In genomic region chr14:69354383-69355154, GRCh38 we compare ENCODE assay signal across 9 cellular contexts. TPM values are rescaled to one million over a fixed set of nuclear protein-coding genes. Genes with fewer than 3 reads are reported as not detected.
DNase-seq lines count a peak whose midpoint lies in the region; ATAC-seq and TF ChIP-seq lines count a peak whose summit lies in the region.
"Had no signal": no experiment of that assay in that cellular context is flagged by ENCODE, and none has a peak within 500 bp of the region (broad histone marks: within the 10 kb centered on the region; RNA-seq: fewer than 3 reads in every experiment).

No MANE protein-coding gene starts in this region.

- H3K9me3 Mint-ChIP-seq in naive thymus-derived CD8-positive, alpha-beta T cell = no peaks in the 10 kb centered on the region
- H3K9me3 Mint-ChIP-seq in HFFc6 = no peaks in the 10 kb centered on the region

- no peaks in the 10 kb centered on the region for H3K36me3 Mint-ChIP-seq in naive thymus-derived CD8-positive, alpha-beta T cell
- no peaks in the 10 kb centered on the region for H3K36me3 Mint-ChIP-seq in HFFc6 (ENCODE audit: low read depth)

- peak overlapping the region; percentile 19; the same call in 1 of the 2 replicates for H2AFZ ChIP-seq in Karpas-422 (ENCODE audit: low read length)

- H3K4me1 Mint-ChIP-seq in naive thymus-derived CD8-positive, alpha-beta T cell = peaks cover 8 to 23% (median 14%) of the 10 kb centered on the region in 4 donors
- peaks cover 6% of the 10 kb centered on the region; the same call in 1 of the 2 replicates for H3K4me1 Mint-ChIP-seq in HFFc6 (ENCODE audit: low read depth)

- peak overlapping the region; percentile 21; the same call in 1 of the 2 replicates for H3K9ac ChIP-seq in Karpas-422 (ENCODE audit: low read length)

- no peaks in the 10 kb centered on the region for H3K9me2 ChIP-seq in Karpas-422 (replicated peaks; ENCODE audit: insufficient read depth, low read length)

- H4K20me1 ChIP-seq in Karpas-422 (ENCODE audit: insufficient read depth, low read depth, low read length) = no peaks in the 10 kb centered on the region

- H3K4me3 ChIP-seq in Karpas-422 (ENCODE audit: low read length) = no peak overlapping the region
- no peak overlapping the region for H3K4me3 ChIP-seq in uterus

- no peak overlapping the region for H3K4me2 ChIP-seq in Karpas-422 (ENCODE audit: low read depth, low read length, poor library complexity, severe bottlenecking)

- H3K79me2 ChIP-seq in Karpas-422 (ENCODE audit: low read length) = no peaks in the 10 kb centered on the region

- H3K27me3 ChIP-seq in Karpas-422 (ENCODE audit: low read length) (no peaks in the 10 kb centered on the region), uterus (no peaks in the 10 kb centered on the region)

- DNase-seq in Karpas-422 = peak; percentile 64
- DNase-seq in activated T-helper 1 cell treated with anti-CD3 and anti-CD28 coated beads, Interleukin-2, amount 50 U/mL, for 16 hours (ENCODE audit: low read depth in 1 of 2, low spot score in 1 of 2) = peak; percentile 26 to 45
- DNase-seq in naive thymus-derived CD8-positive, alpha-beta T cell = peak in 2 of 10 donors; percentile 17 to 35
- no peak for DNase-seq in uterus
- DNase-seq in HFFc6 = no peak
- no peak for DNase-seq in NCI-H1092 (lab: John Stamatoyannopoulos, UW)

- H3K9me3 ChIP-seq in Karpas-422 (ENCODE audit: low read length) (no peaks in the 10 kb centered on the region), uterus (no peaks in the 10 kb centered on the region)

- TF ChIP-seq CTCF in uterus (IDR thresholded peaks at IDR 0.05) (no peak), HFFc6 (IDR thresholded peaks at IDR 0.05) (no peak)

- H3K36me3 ChIP-seq in Karpas-422 (ENCODE audit: insufficient read depth, low read length) = no peaks in the 10 kb centered on the region
- H3K36me3 ChIP-seq in uterus = no peaks in the 10 kb centered on the region

- peak overlapping the region in 8 of 10 donors; percentile 37 to 67 (median 58) for H3K4me3 Mint-ChIP-seq in naive thymus-derived CD8-positive, alpha-beta T cell
- H3K4me3 Mint-ChIP-seq in HFFc6 = no peak overlapping the region

- peak overlapping the region in 9 of 10 donors; percentile 5 to 91 (median 80) for H3K27ac Mint-ChIP-seq in naive thymus-derived CD8-positive, alpha-beta T cell
- H3K27ac Mint-ChIP-seq in HFFc6 = no peak overlapping the region

- intact Hi-C loops in uterus (cut with DNase I; ENCODE audit: low total_unique reads) = no loop called here

- H3K27ac ChIP-seq in Karpas-422 (ENCODE audit: low read length) = no peak overlapping the region
- H3K27ac ChIP-seq in uterus = peak overlapping the region; percentile 49 to 78
- H3K27ac ChIP-seq: HL-60 had no signal

- TF ChIP-seq POLR2A in GM10847 (IDR thresholded peaks at IDR 0.05; ENCODE audit: extremely low read depth, insufficient read length) (peak; percentile 22), uterus (IDR thresholded peaks at IDR 0.05) (no peak)

- ATAC-seq in GM21528 (IDR thresholded peaks at IDR 0.05; ENCODE audit: low FRiP score, unreplicated experiment) = peak; percentile 91
- peak; percentile 45 to 56 for ATAC-seq in naive thymus-derived CD8-positive, alpha-beta T cell

- POLR2A ChIA-PET in naive thymus-derived CD8-positive, alpha-beta T cell (lab: Charles Lee) = no interaction called here

- peaks cover 0 to 23% (median 7%) of the 10 kb centered on the region in 5 donors for H3K27me3 Mint-ChIP-seq in naive thymus-derived CD8-positive, alpha-beta T cell
- peaks cover 38% of the 10 kb centered on the region for H3K27me3 Mint-ChIP-seq in HFFc6 (ENCODE audit: insufficient read depth)

- H3K4me1 ChIP-seq in Karpas-422 (ENCODE audit: low read length) (peaks cover 20% of the 10 kb centered on the region), uterus (peaks cover 0 to 4% of the 10 kb centered on the region in 2 donors)

RNA-seq across cellular contexts. Expression of gene ERH, which starts 43.5 kb away (rescaled TPM):
- total RNA-seq in Karpas-422 (2014; rRNA removed; shearing (Covaris generic); ENCODE audit: low replicate concordance) = 168 and 296 TPM in 2 replicates
- total RNA-seq in naive thymus-derived CD8-positive, alpha-beta T cell = 100 to 1,000 TPM; 113 to 126 TPM
- 10 to 100 TPM; 54.5 to 63.5 (median 58.9) TPM for polyA plus RNA-seq in naive thymus-derived CD8-positive, alpha-beta T cell
- total RNA-seq in uterus = 100 to 1,000 TPM in 3 of 4 donors, 1 to 10 TPM in 1; 8.7 to 226 (median 149) TPM
- total RNA-seq in HFFc6 (2021; fragmentation: NEBNext Ultra II Directional; extraction: Animal tissue kit (Norgen Biotek cat#: 25700)) = 100 to 1,000 TPM; 221 to 287 (median 268) TPM

RNA-seq across cellular contexts. Expression of gene SLC39A9, which starts 43.9 kb away (rescaled TPM):
- 111 and 161 TPM in 2 replicates for total RNA-seq in Karpas-422 (2014; rRNA removed; shearing (Covaris generic); ENCODE audit: low replicate concordance)
- 10 to 100 TPM; 35.0 to 35.9 TPM for total RNA-seq in naive thymus-derived CD8-positive, alpha-beta T cell
- 10 to 100 TPM; 12.5 to 17.1 (median 13.0) TPM for polyA plus RNA-seq in naive thymus-derived CD8-positive, alpha-beta T cell
- total RNA-seq in uterus = 100 to 1,000 TPM in 1 of 4 donors, 10 to 100 TPM in 3; 26.8 to 131 (median 38.7) TPM
- 10 to 100 TPM; 58.8 to 88.5 (median 73.3) TPM for total RNA-seq in HFFc6 (2021; fragmentation: NEBNext Ultra II Directional; extraction: Animal tissue kit (Norgen Biotek cat#: 25700))

Comparison
In these comparisons a context has a peak if more than half of its experiments do, and no peak if none do; other contexts are left out.
1. DNase-seq: peak in Karpas-422 (single experiment) and activated T-helper 1 cell treated with anti-CD3 and anti-CD28 coated beads, Interleukin-2, amount 50 U/mL, for 16 hours (2 of 2); none in uterus (0 of 2), HFFc6 (single experiment) and NCI-H1092 (single experiment).